14 cellular contexts compared by ENCODE assay signal in genomic region chr3:114404590-114404989, GRCh38.
A peak's percentile ranks its signal among the peaks of the same experiment; 100 is the strongest.
DNase-seq lines count a peak whose midpoint lies in the region; ATAC-seq, FAIRE-seq and TF ChIP-seq lines count a peak whose summit lies in the region.
"Had no signal": no experiment of that assay in that cellular context is flagged by ENCODE, and none has a peak within 500 bp of the region (broad histone marks: within the 10 kb centered on the region; RNA-seq: fewer than 3 reads in every experiment).

No MANE protein-coding gene starts in this region.

- peak overlapping the region; percentile 61 for H3K27ac ChIP-seq in cingulate gyrus (ENCODE audit: low read depth, low read length)
- H3K27ac ChIP-seq: thyroid gland had no signal

- H3K4me1 Mint-ChIP-seq in neural crest cell, result peaks cover 49% of the 10 kb centered on the region
- H3K4me1 Mint-ChIP-seq: activated naive CD4-positive, alpha-beta T cell treated with anti-CD3 and anti-CD28 coated beads, Interleukin-2, amount 50 U/mL, for 24 hours; central memory CD8-positive, alpha-beta T cell had no signal

- H3K36me3 Mint-ChIP-seq in neural crest cell (ENCODE audit: low read depth), result no peaks in the 10 kb centered on the region
- H3K36me3 Mint-ChIP-seq: activated naive CD4-positive, alpha-beta T cell treated with anti-CD3 and anti-CD28 coated beads, Interleukin-2, amount 50 U/mL, for 24 hours had no signal

- H3K27ac Mint-ChIP-seq in neural crest cell (ENCODE audit: unreplicated experiment), result peak overlapping the region; percentile 22
- H3K27ac Mint-ChIP-seq: activated naive CD4-positive, alpha-beta T cell treated with anti-CD3 and anti-CD28 coated beads, Interleukin-2, amount 50 U/mL, for 24 hours had no signal

- DNase-seq in COLO829 (ENCODE audit: low spot score), result peak; percentile 54
- peak; percentile 73 for DNase-seq in LHCN-M2 (ENCODE audit: low read depth)
- DNase-seq in neural crest cell (ENCODE audit: low read depth, low spot score), result no peak
- DNase-seq in stimulated activated naive CD8-positive, alpha-beta T cell treated with anti-CD3 and anti-CD28 coated beads, Interleukin-15, Interleukin-2, amounts not matched to agents 100 U/mL and 50 U/mL, for 24 hours, result no peak
- DNase-seq in GM12891 (ENCODE audit: insufficient read length, low spot score), result no peak
- DNase-seq in activated T-cell treated with anti-CD3 and anti-CD28 coated beads, Interleukin-2, amount 50 U/mL, for 48 hours, result no peak
- DNase-seq: activated CD4-positive, CD25-positive, alpha-beta regulatory T cell treated with anti-CD3 and anti-CD28 coated beads, Interleukin-2, amount 50 U/mL, for 72 hours; erythroblast; SW 1271; thyroid gland had no signal

- H3K9me3 Mint-ChIP-seq in neural crest cell, result no peaks in the 10 kb centered on the region
- H3K9me3 Mint-ChIP-seq: activated naive CD4-positive, alpha-beta T cell treated with anti-CD3 and anti-CD28 coated beads, Interleukin-2, amount 50 U/mL, for 24 hours; central memory CD8-positive, alpha-beta T cell had no signal

- no peak for TF ChIP-seq CTCF in neural crest cell (conservative IDR thresholded peaks at IDR 0.05)

- H3K27me3 Mint-ChIP-seq in neural crest cell (ENCODE audit: low read depth), result no peaks in the 10 kb centered on the region
- H3K27me3 Mint-ChIP-seq: activated naive CD4-positive, alpha-beta T cell treated with anti-CD3 and anti-CD28 coated beads, Interleukin-2, amount 50 U/mL, for 24 hours; central memory CD8-positive, alpha-beta T cell had no signal

- TF ChIP-seq POLR2A in GM12891 (IDR thresholded peaks at IDR 0.05; ENCODE audit: low read depth, low read length) (no peak), GM18505 (IDR thresholded peaks at IDR 0.05; ENCODE audit: borderline replicate concordance, extremely low read depth, insufficient read depth, insufficient read length) (no peak)

- H3K4me3 Mint-ChIP-seq in neural crest cell, result no peak overlapping the region
- H3K4me3 Mint-ChIP-seq: activated naive CD4-positive, alpha-beta T cell treated with anti-CD3 and anti-CD28 coated beads, Interleukin-2, amount 50 U/mL, for 24 hours; central memory CD8-positive, alpha-beta T cell had no signal

- ATAC-seq in stimulated activated naive CD8-positive, alpha-beta T cell treated with anti-CD3 and anti-CD28 coated beads, Interleukin-15, Interleukin-2, amounts not matched to agents 100 U/mL and 50 U/mL, for 24 hours, result no peak
- no peak for ATAC-seq in GM18505 (IDR thresholded peaks at IDR 0.05; ENCODE audit: unreplicated experiment)

- no peak for FAIRE-seq in GM12891 (lab: Jason Lieb, UNC)

TF ChIP-seq in GM12891, 5 proteins besides CTCF, POLR2A, EP300 and RAD21:
- TF ChIP-seq POLR2AphosphoS5 (IDR thresholded peaks at IDR 0.05; ENCODE audit: low read depth, low read length) (no peak), SPI1 (IDR thresholded peaks at IDR 0.05; ENCODE audit: low read depth, low read length) (no peak), TAF1 (IDR thresholded peaks at IDR 0.05; ENCODE audit: low read depth, low read length) (no peak), POU2F2 (IDR thresholded peaks at IDR 0.05; ENCODE audit: low read depth, low read length) (no peak), PAX5 (IDR thresholded peaks at IDR 0.05; ENCODE audit: insufficient read depth, low read length, severe bottlenecking) (no peak)

Comparison
In these comparisons a context has a peak if more than half of its experiments do, and no peak if none do; other contexts are left out.
1. DNase-seq: peak in COLO829 (single experiment) and LHCN-M2 (single experiment); none in neural crest cell (single experiment), stimulated activated naive CD8-positive, alpha-beta T cell treated with anti-CD3 and anti-CD28 coated beads, Interleukin-15, Interleukin-2, amounts not matched to agents 100 U/mL and 50 U/mL, for 24 hours (single experiment), GM12891 (single experiment) and activated T-cell treated with anti-CD3 and anti-CD28 coated beads, Interleukin-2, amount 50 U/mL, for 48 hours (0 of 2).